ENCODE assay signal across 1 cellular context in the genomic region with DNA sequence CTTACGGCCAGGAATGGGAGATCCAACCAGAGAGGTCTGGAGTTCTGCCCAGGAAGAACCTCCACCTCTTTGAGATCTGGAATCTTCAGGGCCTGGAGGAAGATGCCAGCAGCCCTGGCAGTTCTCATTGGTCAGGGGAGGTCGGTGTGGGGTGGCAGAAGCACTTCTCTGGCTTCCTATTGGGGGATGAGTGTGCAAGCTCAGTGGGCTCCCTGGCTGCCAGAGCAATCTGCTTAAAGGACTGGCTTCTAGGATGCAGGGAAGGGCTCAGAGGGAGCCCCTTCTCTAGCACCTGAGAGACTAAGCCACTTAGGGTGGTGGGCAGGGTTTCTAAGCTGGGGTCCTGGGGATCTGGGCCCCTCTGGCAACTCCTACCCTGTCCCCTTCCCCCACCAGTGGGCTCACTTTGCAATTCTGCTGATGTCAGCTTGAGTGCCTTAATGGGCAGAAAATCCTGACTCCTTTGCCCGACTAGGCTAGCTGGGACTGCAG.
TF ChIP-seq lines count a peak whose summit lies in the region.

No MANE protein-coding gene starts in this region.

TF ChIP-seq in SK-N-SH treated with all-trans-retinoic acid at 6 μM for 48 hours, 23 proteins besides CTCF, POLR2A, EP300 and RAD21:
- TF ChIP-seq, protein P1, sequence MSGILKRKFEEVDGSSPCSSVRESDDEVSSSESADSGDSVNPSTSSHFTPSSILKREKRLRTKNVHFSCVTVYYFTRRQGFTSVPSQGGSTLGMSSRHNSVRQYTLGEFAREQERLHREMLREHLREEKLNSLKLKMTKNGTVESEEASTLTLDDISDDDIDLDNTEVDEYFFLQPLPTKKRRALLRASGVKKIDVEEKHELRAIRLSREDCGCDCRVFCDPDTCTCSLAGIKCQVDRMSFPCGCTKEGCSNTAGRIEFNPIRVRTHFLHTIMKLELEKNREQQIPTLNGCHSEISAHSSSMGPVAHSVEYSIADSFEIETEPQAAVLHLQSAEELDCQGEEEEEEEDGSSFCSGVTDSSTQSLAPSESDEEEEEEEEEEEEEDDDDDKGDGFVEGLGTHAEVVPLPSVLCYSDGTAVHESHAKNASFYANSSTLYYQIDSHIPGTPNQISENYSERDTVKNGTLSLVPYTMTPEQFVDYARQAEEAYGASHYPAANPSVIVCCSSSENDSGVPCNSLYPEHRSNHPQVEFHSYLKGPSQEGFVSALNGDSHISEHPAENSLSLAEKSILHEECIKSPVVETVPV (CRISPR knock-in tag; IDR thresholded peaks at IDR 0.05): no peak
- no peak for TF ChIP-seq TCF4 (CRISPR knock-in tag; IDR thresholded peaks at IDR 0.05; ENCODE audit: borderline replicate concordance)
- TF ChIP-seq, protein P2, sequence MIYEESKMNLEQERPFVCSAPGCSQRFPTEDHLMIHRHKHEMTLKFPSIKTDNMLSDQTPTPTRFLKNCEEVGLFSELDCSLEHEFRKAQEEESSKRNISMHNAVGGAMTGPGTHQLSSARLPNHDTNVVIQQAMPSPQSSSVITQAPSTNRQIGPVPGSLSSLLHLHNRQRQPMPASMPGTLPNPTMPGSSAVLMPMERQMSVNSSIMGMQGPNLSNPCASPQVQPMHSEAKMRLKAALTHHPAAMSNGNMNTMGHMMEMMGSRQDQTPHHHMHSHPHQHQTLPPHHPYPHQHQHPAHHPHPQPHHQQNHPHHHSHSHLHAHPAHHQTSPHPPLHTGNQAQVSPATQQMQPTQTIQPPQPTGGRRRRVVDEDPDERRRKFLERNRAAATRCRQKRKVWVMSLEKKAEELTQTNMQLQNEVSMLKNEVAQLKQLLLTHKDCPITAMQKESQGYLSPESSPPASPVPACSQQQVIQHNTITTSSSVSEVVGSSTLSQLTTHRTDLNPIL (CRISPR knock-in tag; IDR thresholded peaks at IDR 0.05; ENCODE audit: low read depth): no peak
- TF ChIP-seq ZNF70 (CRISPR knock-in tag; IDR thresholded peaks at IDR 0.05): no peak
- TF ChIP-seq ZC3H10 (CRISPR knock-in tag; IDR thresholded peaks at IDR 0.05): no peak
- TF ChIP-seq, protein P3, sequence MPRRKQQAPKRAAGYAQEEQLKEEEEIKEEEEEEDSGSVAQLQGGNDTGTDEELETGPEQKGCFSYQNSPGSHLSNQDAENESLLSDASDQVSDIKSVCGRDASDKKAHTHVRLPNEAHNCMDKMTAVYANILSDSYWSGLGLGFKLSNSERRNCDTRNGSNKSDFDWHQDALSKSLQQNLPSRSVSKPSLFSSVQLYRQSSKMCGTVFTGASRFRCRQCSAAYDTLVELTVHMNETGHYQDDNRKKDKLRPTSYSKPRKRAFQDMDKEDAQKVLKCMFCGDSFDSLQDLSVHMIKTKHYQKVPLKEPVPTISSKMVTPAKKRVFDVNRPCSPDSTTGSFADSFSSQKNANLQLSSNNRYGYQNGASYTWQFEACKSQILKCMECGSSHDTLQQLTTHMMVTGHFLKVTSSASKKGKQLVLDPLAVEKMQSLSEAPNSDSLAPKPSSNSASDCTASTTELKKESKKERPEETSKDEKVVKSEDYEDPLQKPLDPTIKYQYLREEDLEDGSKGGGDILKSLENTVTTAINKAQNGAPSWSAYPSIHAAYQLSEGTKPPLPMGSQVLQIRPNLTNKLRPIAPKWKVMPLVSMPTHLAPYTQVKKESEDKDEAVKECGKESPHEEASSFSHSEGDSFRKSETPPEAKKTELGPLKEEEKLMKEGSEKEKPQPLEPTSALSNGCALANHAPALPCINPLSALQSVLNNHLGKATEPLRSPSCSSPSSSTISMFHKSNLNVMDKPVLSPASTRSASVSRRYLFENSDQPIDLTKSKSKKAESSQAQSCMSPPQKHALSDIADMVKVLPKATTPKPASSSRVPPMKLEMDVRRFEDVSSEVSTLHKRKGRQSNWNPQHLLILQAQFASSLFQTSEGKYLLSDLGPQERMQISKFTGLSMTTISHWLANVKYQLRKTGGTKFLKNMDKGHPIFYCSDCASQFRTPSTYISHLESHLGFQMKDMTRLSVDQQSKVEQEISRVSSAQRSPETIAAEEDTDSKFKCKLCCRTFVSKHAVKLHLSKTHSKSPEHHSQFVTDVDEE (CRISPR knock-in tag; IDR thresholded peaks at IDR 0.05): no peak
- no peak for TF ChIP-seq ZNF565 (CRISPR knock-in tag; conservative IDR thresholded peaks at IDR 0.05; ENCODE audit: low read depth)
- no peak for TF ChIP-seq ZNF8 (CRISPR knock-in tag; IDR thresholded peaks at IDR 0.05)
- no peak for TF ChIP-seq BACH2 (CRISPR knock-in tag; IDR thresholded peaks at IDR 0.05; ENCODE audit: borderline replicate concordance)
- no peak for TF ChIP-seq CSDC2 (CRISPR knock-in tag; IDR thresholded peaks at IDR 0.05)
- TF ChIP-seq, protein P4, sequence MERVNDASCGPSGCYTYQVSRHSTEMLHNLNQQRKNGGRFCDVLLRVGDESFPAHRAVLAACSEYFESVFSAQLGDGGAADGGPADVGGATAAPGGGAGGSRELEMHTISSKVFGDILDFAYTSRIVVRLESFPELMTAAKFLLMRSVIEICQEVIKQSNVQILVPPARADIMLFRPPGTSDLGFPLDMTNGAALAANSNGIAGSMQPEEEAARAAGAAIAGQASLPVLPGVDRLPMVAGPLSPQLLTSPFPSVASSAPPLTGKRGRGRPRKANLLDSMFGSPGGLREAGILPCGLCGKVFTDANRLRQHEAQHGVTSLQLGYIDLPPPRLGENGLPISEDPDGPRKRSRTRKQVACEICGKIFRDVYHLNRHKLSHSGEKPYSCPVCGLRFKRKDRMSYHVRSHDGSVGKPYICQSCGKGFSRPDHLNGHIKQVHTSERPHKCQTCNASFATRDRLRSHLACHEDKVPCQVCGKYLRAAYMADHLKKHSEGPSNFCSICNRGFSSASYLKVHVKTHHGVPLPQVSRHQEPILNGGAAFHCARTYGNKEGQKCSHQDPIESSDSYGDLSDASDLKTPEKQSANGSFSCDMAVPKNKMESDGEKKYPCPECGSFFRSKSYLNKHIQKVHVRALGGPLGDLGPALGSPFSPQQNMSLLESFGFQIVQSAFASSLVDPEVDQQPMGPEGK (CRISPR knock-in tag; IDR thresholded peaks at IDR 0.05; ENCODE audit: borderline replicate concordance): no peak
